In the genomic region with DNA sequence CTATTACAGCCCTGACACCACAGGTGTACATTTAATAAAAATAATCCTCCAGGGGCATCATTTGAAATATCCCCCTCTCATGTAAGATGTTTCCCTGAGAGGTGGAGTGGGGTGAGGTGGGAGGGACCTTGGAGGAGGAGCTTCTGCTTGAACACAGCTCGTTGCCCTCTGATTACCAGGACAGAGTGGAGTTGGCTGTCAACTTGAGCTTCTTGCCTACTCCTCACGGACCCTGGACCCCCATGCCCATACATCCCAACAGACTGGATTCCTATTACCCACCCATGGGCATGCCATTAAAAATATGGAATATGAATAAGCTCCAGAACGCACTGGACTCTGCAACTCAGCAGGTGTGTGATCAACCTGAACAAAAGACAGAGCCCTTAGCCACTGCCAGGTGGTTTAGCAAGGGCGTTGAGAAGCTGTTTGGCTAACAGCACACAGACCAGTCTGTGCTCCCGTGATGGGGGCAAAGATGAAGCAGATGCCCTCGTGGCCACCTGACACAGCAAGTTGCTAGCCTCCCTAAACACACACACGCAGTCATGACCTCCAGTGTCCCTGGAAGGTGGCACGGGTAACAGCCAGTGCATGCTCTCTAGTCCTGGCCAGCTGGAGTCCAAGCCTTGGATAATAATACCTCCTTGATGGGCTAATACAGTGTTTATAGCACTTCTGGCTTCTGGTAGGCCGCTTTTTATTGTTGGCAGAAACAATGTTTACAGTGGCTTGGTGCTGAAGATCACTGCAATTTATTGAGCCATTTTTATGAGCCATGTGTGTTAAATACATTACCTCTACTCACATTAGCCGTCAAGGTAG, we compare ENCODE assay signal across 9 cellular contexts.
DNase-seq lines count a peak whose midpoint lies in the region; ATAC-seq and TF ChIP-seq lines count a peak whose summit lies in the region.
"Had no signal": no experiment of that assay in that cellular context is flagged by ENCODE, and none has a peak within 500 bp of the region (broad histone marks: within the 10 kb centered on the region; RNA-seq: fewer than 3 reads in every experiment).

No MANE protein-coding gene starts in this region.

- H2BK12ac ChIP-seq in neuronal stem cell (ENCODE audit: low read length), result no peak overlapping the region

- ATAC-seq in GM19397 (IDR thresholded peaks at IDR 0.05; ENCODE audit: unreplicated experiment), result no peak

- no peak overlapping the region for H3K4ac ChIP-seq in neuronal stem cell (ENCODE audit: low read length)

- DNase-seq in COLO668 (lab: John Stamatoyannopoulos, UW; ENCODE audit: unreplicated experiment) (peak; percentile 91), NCI-H1092 treated with DMSO at 0.1 percent for 48 hours (lab: John Stamatoyannopoulos, UW) (peak; percentile 98), neuronal stem cell (ENCODE audit: low spot score) (no peak), midbrain (lab: John Stamatoyannopoulos, UW) (no peak), RWPE1 (ENCODE audit: low spot score) (no peak), GF-D8 (lab: John Stamatoyannopoulos, UW) (no peak)
- no peak for DNase-seq in activated T-helper 1 cell treated with anti-CD3 and anti-CD28 coated beads, Interleukin-12 subunit alpha, Interleukin-12 subunit beta, Interleukin-2, Interleukin-4 antibody, amounts not matched to agents 30 ng/mL and 10 ng/mL and 1 ng/mL, durations not matched to agents 14 hours and 24 hours and 36 hours (ENCODE audit: low spot score)

- H2BK120ac ChIP-seq in neuronal stem cell (ENCODE audit: low read depth, low read length), result no peak overlapping the region

- no peak overlapping the region for H2BK15ac ChIP-seq in neuronal stem cell (ENCODE audit: low read length)

- TF ChIP-seq CTCF in RWPE1 (conservative IDR thresholded peaks at IDR 0.05; ENCODE audit: low read depth), result no peak

- no peak overlapping the region for H3K27ac ChIP-seq in neuronal stem cell (replicated peaks; ENCODE audit: low read length)
- no peak overlapping the region for H3K27ac ChIP-seq in RWPE1

- no peak overlapping the region for H2BK5ac ChIP-seq in neuronal stem cell (ENCODE audit: low read length)

- H3K27me3 Mint-ChIP-seq in activated T-helper 1 cell treated with anti-CD3 and anti-CD28 coated beads, Interleukin-12 subunit alpha, Interleukin-12 subunit beta, Interleukin-2, Interleukin-4 antibody, amounts not matched to agents 30 ng/mL and 10 ng/mL and 1 ng/mL, durations not matched to agents 14 hours and 24 hours and 36 hours (ENCODE audit: insufficient read depth), result no peaks in the 10 kb centered on the region

- no peak overlapping the region for H2AK5ac ChIP-seq in neuronal stem cell (ENCODE audit: low read depth, low read length)

- WGBS in neuronal stem cell (ENCODE audit: extremely low coverage in 2 of 2, insufficient read length in 2 of 2, insufficient replicate concordance in 1 of 2), 2 donors, result no CpG with 5 or more reads among the region's 10 CpGs

- H3K14ac ChIP-seq in neuronal stem cell (ENCODE audit: low read length), result peak overlapping the region; percentile 17

- H3K4me3 Mint-ChIP-seq in activated T-helper 1 cell treated with anti-CD3 and anti-CD28 coated beads, Interleukin-12 subunit alpha, Interleukin-12 subunit beta, Interleukin-2, Interleukin-4 antibody, amounts not matched to agents 30 ng/mL and 10 ng/mL and 1 ng/mL, durations not matched to agents 14 hours and 24 hours and 36 hours, result no peak overlapping the region
- H3K4me3 Mint-ChIP-seq: mesothelial cell of epicardium had no signal

- H3K4me3 ChIP-seq in neuronal stem cell (ENCODE audit: low read length in 2 of 2), result no peak overlapping the region

- peaks cover 32 to 41% of the 10 kb centered on the region in 2 donors for H3K4me1 ChIP-seq in neuronal stem cell (ENCODE audit: control insufficient read depth in 2 of 2, insufficient read depth in 1 of 2, low read depth in 1 of 2, low read length in 2 of 2)

- no peaks in the 10 kb centered on the region for H3K27me3 ChIP-seq in neuronal stem cell (ENCODE audit: control insufficient read depth in 3 of 3, insufficient read depth in 3 of 3, low read depth in 1 of 3, low read length in 3 of 3)

- peaks cover 11% of the 10 kb centered on the region for H3K36me3 Mint-ChIP-seq in activated T-helper 1 cell treated with anti-CD3 and anti-CD28 coated beads, Interleukin-12 subunit alpha, Interleukin-12 subunit beta, Interleukin-2, Interleukin-4 antibody, amounts not matched to agents 30 ng/mL and 10 ng/mL and 1 ng/mL, durations not matched to agents 14 hours and 24 hours and 36 hours (ENCODE audit: low read depth)
- H3K36me3 Mint-ChIP-seq: mesothelial cell of epicardium had no signal

- H3K4me2 ChIP-seq in neuronal stem cell (ENCODE audit: insufficient read depth, low read length, poor library complexity, severe bottlenecking), result no peak overlapping the region

- no peak overlapping the region for H4K91ac ChIP-seq in neuronal stem cell (ENCODE audit: low read depth, low read length, poor library complexity)

- no peak overlapping the region for H3K9ac ChIP-seq in neuronal stem cell (ENCODE audit: low read depth, low read length, poor library complexity)

- H3K23ac ChIP-seq in neuronal stem cell (ENCODE audit: low read depth, low read length, poor library complexity), result no peak overlapping the region

- H3K36me3 ChIP-seq in neuronal stem cell (replicated peaks in 1 of 2; ENCODE audit: control insufficient read depth in 2 of 2, insufficient read depth in 2 of 2, low read length in 2 of 2), result no peaks in the 10 kb centered on the region

- peaks cover 89% of the 10 kb centered on the region for H3K4me1 Mint-ChIP-seq in activated T-helper 1 cell treated with anti-CD3 and anti-CD28 coated beads, Interleukin-12 subunit alpha, Interleukin-12 subunit beta, Interleukin-2, Interleukin-4 antibody, amounts not matched to agents 30 ng/mL and 10 ng/mL and 1 ng/mL, durations not matched to agents 14 hours and 24 hours and 36 hours (ENCODE audit: low read depth)

- peak overlapping the region; percentile 84 for H3K27ac Mint-ChIP-seq in activated T-helper 1 cell treated with anti-CD3 and anti-CD28 coated beads, Interleukin-12 subunit alpha, Interleukin-12 subunit beta, Interleukin-2, Interleukin-4 antibody, amounts not matched to agents 30 ng/mL and 10 ng/mL and 1 ng/mL, durations not matched to agents 14 hours and 24 hours and 36 hours
- H3K27ac Mint-ChIP-seq: mesothelial cell of epicardium had no signal

- H3K79me1 ChIP-seq in neuronal stem cell (ENCODE audit: low read depth, low read length), result no peaks in the 10 kb centered on the region

- H2AFZ ChIP-seq in neuronal stem cell (ENCODE audit: low read length), result no peak overlapping the region

- H3K9me3 Mint-ChIP-seq in activated T-helper 1 cell treated with anti-CD3 and anti-CD28 coated beads, Interleukin-12 subunit alpha, Interleukin-12 subunit beta, Interleukin-2, Interleukin-4 antibody, amounts not matched to agents 30 ng/mL and 10 ng/mL and 1 ng/mL, durations not matched to agents 14 hours and 24 hours and 36 hours, result peaks cover 5% of the 10 kb centered on the region
- H3K9me3 Mint-ChIP-seq: mesothelial cell of epicardium had no signal

- CTCF ChIA-PET in RWPE1 (lab: Yijun Ruan, JAX), result no interaction called here

- no peak overlapping the region for H4K8ac ChIP-seq in neuronal stem cell (ENCODE audit: low read depth, low read length)

- peak overlapping the region; percentile 23 for H3K18ac ChIP-seq in neuronal stem cell (ENCODE audit: low read length)

- H3K9me3 ChIP-seq in neuronal stem cell (replicated peaks in 1 of 2; ENCODE audit: control insufficient read depth in 2 of 2, insufficient read depth in 1 of 2, low read depth in 1 of 2, low read length in 2 of 2), result no peaks in the 10 kb centered on the region

- intact Hi-C loops in activated T-helper 1 cell treated with anti-CD3 and anti-CD28 coated beads, Interleukin-12 subunit alpha, Interleukin-12 subunit beta, Interleukin-2, Interleukin-4 antibody, amounts not matched to agents 30 ng/mL and 10 ng/mL and 1 ng/mL, durations not matched to agents 14 hours and 24 hours and 36 hours (cut with micrococcal nuclease), result no loop called here

- POLR2A ChIA-PET in RWPE1 (lab: Yijun Ruan, JAX; ENCODE audit: low non-redundant PET), result no interaction called here

Comparison
In these comparisons a context has a peak if more than half of its experiments do, and no peak if none do; other contexts are left out.
1. DNase-seq: peak in COLO668 (single experiment) and NCI-H1092 treated with DMSO at 0.1 percent for 48 hours (single experiment); none in activated T-helper 1 cell treated with anti-CD3 and anti-CD28 coated beads, Interleukin-12 subunit alpha, Interleukin-12 subunit beta, Interleukin-2, Interleukin-4 antibody, amounts not matched to agents 30 ng/mL and 10 ng/mL and 1 ng/mL, durations not matched to agents 14 hours and 24 hours and 36 hours (single experiment), neuronal stem cell (single experiment), midbrain (single experiment), RWPE1 (single experiment) and GF-D8 (single experiment).